8 cellular contexts compared by ENCODE assay signal in genomic region chr7:92835140-92835850, GRCh38. TPM values are rescaled to one million over a fixed set of nuclear protein-coding genes. Genes with fewer than 3 reads are reported as not detected.
DNase-seq lines count a peak whose midpoint lies in the region; ATAC-seq and TF ChIP-seq lines count a peak whose summit lies in the region.

No MANE protein-coding gene starts in this region.

- in situ Hi-C loops in ACHN (cut with HindIII; ENCODE audit: low pct_ligation_motif_present, low pct_unique_long_range_greater_than_20kb, low sequenced_read_pairs) = no loop called here
- in situ Hi-C loops in Panc1 (cut with HindIII; ENCODE audit: low pct_unique_long_range_greater_than_20kb, low sequenced_read_pairs) = no loop called here

- 0% methylated on average over 8 to 26 of the region's 52 CpGs for WGBS in thyroid gland, 2 donors

- H4K20me1 ChIP-seq in GM23338 (replicated peaks; ENCODE audit: insufficient read depth) = no peaks in the 10 kb centered on the region

- peaks cover 39% of the 10 kb centered on the region for H3K27me3 ChIP-seq in GM23338 (ENCODE audit: insufficient read depth)
- H3K27me3 ChIP-seq in Panc1 (ENCODE audit: control insufficient read depth, insufficient read depth, low read length) = no peaks in the 10 kb centered on the region; the same call in 1 of the 2 replicates
- H3K27me3 ChIP-seq in thyroid gland = no peaks in the 10 kb centered on the region

- DNase-seq in ACHN (peak; percentile 87), GM23338 (ENCODE audit: low spot score) (peak; percentile 93), Panc1 (ENCODE audit: low read depth, low spot score) (no peak), fibroblast of the aortic adventitia (ENCODE audit: low read depth) (peak; percentile 63), thyroid gland (peak; percentile 63 to 64)
- DNase-seq in activated T-helper 1 cell treated with anti-CD3 and anti-CD28 coated beads, Interleukin-2, amount 50 U/mL, for 16 hours (ENCODE audit: low read depth in 1 of 2, low spot score in 1 of 2) = peak; percentile 17 to 30

- peak overlapping the region; percentile 92 for H3K4me2 ChIP-seq in GM23338

- H3K4me1 ChIP-seq in GM23338 (ENCODE audit: insufficient read depth) = peaks cover 34% of the 10 kb centered on the region
- H3K4me1 ChIP-seq in Panc1 (ENCODE audit: control insufficient read depth, insufficient read depth, low read length) = peaks cover 20% of the 10 kb centered on the region
- peaks cover 6 to 13% of the 10 kb centered on the region in 2 donors for H3K4me1 ChIP-seq in thyroid gland

- H3K4me1 Mint-ChIP-seq in GM23338 (peaks cover 39% of the 10 kb centered on the region), nephron (peaks cover 38% of the 10 kb centered on the region)

- H3K79me2 ChIP-seq in GM23338 (replicated peaks; ENCODE audit: insufficient read depth) = peaks cover 8% of the 10 kb centered on the region; the same call in 1 of the 2 replicates

- H3K4me3 ChIP-seq in GM23338 (peak overlapping the region; percentile 70), Panc1 (ENCODE audit: low read depth in 2 of 2, low read length in 2 of 2) (peak overlapping the region; percentile 94 to 97), fibroblast of the aortic adventitia (ENCODE audit: low read depth, low read length) (peak overlapping the region; percentile 96), thyroid gland (replicated peaks in 1 of 3) (peak overlapping the region; percentile 62 to 98 (median 91))

- ATAC-seq in GM23338 (peak; percentile 21), Panc1 (peak; percentile 8; the same call in 1 of the 2 replicates), GM18907 (IDR thresholded peaks at IDR 0.05; ENCODE audit: unreplicated experiment) (no peak)

- CTCF ChIA-PET in Panc1 (lab: Charles Lee) = no interaction called here

- peak in 1 of 2 donors; percentile 27 for TF ChIP-seq POLR2A in thyroid gland (IDR thresholded peaks at IDR 0.05)

- H3K4me3 Mint-ChIP-seq in GM23338 = peak overlapping the region; percentile 96
- H3K4me3 Mint-ChIP-seq in nephron = peak overlapping the region; percentile 90 to 99 (median 97)

- intact Hi-C loops in Panc1 (cut with micrococcal nuclease; ENCODE audit: unreplicated experiment) = no loop called here
- intact Hi-C loops in thyroid gland (cut with DNase I) = no loop called here

- H3K9me3 Mint-ChIP-seq in GM23338 (no peaks in the 10 kb centered on the region; the same call in 2 of the 3 replicates), nephron (no peaks in the 10 kb centered on the region)

- no peaks in the 10 kb centered on the region for H3K36me3 ChIP-seq in GM23338 (ENCODE audit: insufficient read depth)
- peaks cover 4% of the 10 kb centered on the region for H3K36me3 ChIP-seq in Panc1 (ENCODE audit: control insufficient read depth, insufficient read depth, low read length)
- H3K36me3 ChIP-seq in thyroid gland = no peaks in the 10 kb centered on the region

- no peaks in the 10 kb centered on the region for H3F3A ChIP-seq in GM23338 (replicated peaks; ENCODE audit: low read depth)

- H3K27ac Mint-ChIP-seq in GM23338 = no peak overlapping the region
- H3K27ac Mint-ChIP-seq in nephron = peak overlapping the region; percentile 96 to 98 (median 98)

- BruUV-seq in Panc1 (replicated peaks; lab: Mats Ljungman, UMichigan) = no TSS peak

- no peak for TF ChIP-seq CTCF in GM23338 (conservative IDR thresholded peaks at IDR 0.05; ENCODE audit: low read depth in 2 of 2)
- TF ChIP-seq CTCF in Panc1 (IDR thresholded peaks at IDR 0.05) = no peak
- no peak for TF ChIP-seq CTCF in fibroblast of the aortic adventitia (IDR thresholded peaks at IDR 0.05; ENCODE audit: insufficient read depth, low read length)
- TF ChIP-seq CTCF in nephron (IDR thresholded peaks at IDR 0.05; ENCODE audit: unreplicated experiment in 3 of 3) = no peak
- TF ChIP-seq CTCF in thyroid gland (IDR thresholded peaks at IDR 0.05) = no peak

- H3K27ac ChIP-seq in GM23338 (ENCODE audit: low read depth) (no peak overlapping the region), Panc1 (ENCODE audit: low read length) (peak overlapping the region; percentile 97), thyroid gland (peak overlapping the region; percentile 41 to 94 (median 85))

- H3K9me2 ChIP-seq in GM23338 (ENCODE audit: insufficient read depth) = no peaks in the 10 kb centered on the region

- POLR2A ChIA-PET in Panc1 (lab: Charles Lee) = no interaction called here

- H3K27me3 Mint-ChIP-seq in GM23338 (ENCODE audit: insufficient read depth, low read depth, poor library complexity) (peaks cover 42% of the 10 kb centered on the region), nephron (ENCODE audit: low read depth) (peaks cover 22% of the 10 kb centered on the region)

- H3K9me3 ChIP-seq in Panc1 (ENCODE audit: control insufficient read depth, insufficient read depth, low read depth, low read length) = no peaks in the 10 kb centered on the region
- no peaks in the 10 kb centered on the region for H3K9me3 ChIP-seq in thyroid gland

- H2AFZ ChIP-seq in GM23338 = no peak overlapping the region

- H3K36me3 Mint-ChIP-seq in GM23338 (ENCODE audit: low read depth) (peaks cover 8% of the 10 kb centered on the region; the same call in 2 of the 3 replicates), nephron (ENCODE audit: low read depth) (peaks cover 16% of the 10 kb centered on the region)

TF ChIP-seq in GM23338, 12 proteins besides CTCF, POLR2A, EP300 and RAD21 (continues in another document):
- TF ChIP-seq ZNF462 (CRISPR knock-in tag; IDR thresholded peaks at IDR 0.05) (no peak), NANOG (IDR thresholded peaks at IDR 0.05; ENCODE audit: borderline replicate concordance) (no peak), ZNF331 (CRISPR knock-in tag; IDR thresholded peaks at IDR 0.05; ENCODE audit: low read depth) (no peak), CREB1 (CRISPR knock-in tag; IDR thresholded peaks at IDR 0.05; ENCODE audit: low read depth) (no peak), JUNB (IDR thresholded peaks at IDR 0.05; ENCODE audit: unreplicated experiment) (no peak)

RNA-seq across cellular contexts. Expression of gene CDK6, which starts 1.1 kb away (rescaled TPM):
- total RNA-seq in GM23338 (2014; rRNA removed; shearing (Covaris generic)) = 18.4 and 23.7 TPM in 2 replicates
- polyA plus RNA-seq in GM23338 (2016; fragmentation: Nextera tagmentation; extraction: Ambion mirVana) = 7.1 and 7.4 TPM in 2 replicates
- total RNA-seq in Panc1 (2021; ENCODE audit: unreplicated experiment) = 57.4 TPM
- polyA plus RNA-seq in Panc1 (2012; ENCODE audit: insufficient read length) = 8.6 TPM
- 11.6 and 36.0 TPM in 2 replicates for total RNA-seq in fibroblast of the aortic adventitia (ENCODE audit: low replicate concordance)
- 10 to 100 TPM; 11.2 to 18.5 (median 13.2) TPM for total RNA-seq in thyroid gland
